Comparison of ENCODE assay signal across 34 cellular contexts in genomic region chr12:77368379-77368778, GRCh38.
"Had no signal": no experiment of that assay in that cellular context is flagged by ENCODE, and none has a peak within 500 bp of the region (broad histone marks: within the 10 kb centered on the region; RNA-seq: fewer than 3 reads in every experiment).

No MANE protein-coding gene starts in this region.

- H3K27me3 ChIP-seq: MG63 had no signal

- H3K36me3 ChIP-seq: MG63 had no signal

- H3K27ac ChIP-seq: KMS-11 had no signal

- H3K4me3 ChIP-seq: MG63 had no signal

- DNase-seq: Karpas-422, Kasumi-1, KG1, MG63, MM.1S, MV-4-11, NCI-H1048, NCI-H1092, NCI-H1092 treated with DMSO at 0.1 percent for 48 hours, NCI-H1105, NCI-H1105 treated with DMSO at 0.1 percent for 48 hours, NCI-H1417, NCI-H1417 treated with DMSO at 0.1 percent for 48 hours, NCI-H1436, NCI-H1436 treated with DMSO at 0.1 percent for 48 hours, NCI-H146, NCI-H1694, NCI-H1694 treated with DMSO at 0.1 percent for 48 hours, NCI-H187, NCI-H187 treated with DMSO at 0.1 percent for 48 hours, NCI-H1930, NCI-H2029, NCI-H2029 treated with DMSO at 0.1 percent for 48 hours, NCI-H2081, NCI-H2081 treated with DMSO at 0.1 percent for 48 hours, NCI-H2107, NCI-H2171, NCI-H2171 treated with DMSO at 0.1 percent for 48 hours, NCI-H2227 treated with DMSO at 0.1 percent for 48 hours, NCI-H226, NCI-H345, NCI-H446, NCI-H446 treated with DMSO at 0.1 percent for 48 hours had no signal
